ENCODE assay signal across 1 cellular context in genomic region chr1:39348278-39348677, GRCh38.
TF ChIP-seq lines count a peak whose summit lies in the region.

No MANE protein-coding gene starts in this region.

TF ChIP-seq in H1, 55 proteins besides CTCF, POLR2A, EP300 and RAD21:
- no peak for TF ChIP-seq CBX5 (IDR thresholded peaks at IDR 0.05; ENCODE audit: low read depth, low read length)
- TF ChIP-seq CBX8 (IDR thresholded peaks at IDR 0.05; ENCODE audit: borderline replicate concordance, low read depth, low read length), result no peak
- no peak for TF ChIP-seq CHD2 (IDR thresholded peaks at IDR 0.05; ENCODE audit: low read length)
- no peak for TF ChIP-seq NANOG (IDR thresholded peaks at IDR 0.05; ENCODE audit: insufficient read depth, low read depth, low read length, poor library complexity, severe bottlenecking)
- TF ChIP-seq CHD1 (IDR thresholded peaks at IDR 0.05; ENCODE audit: low read depth, low read length), result no peak
- TF ChIP-seq HDAC6 (IDR thresholded peaks at IDR 0.05; ENCODE audit: low read depth, low read length), result no peak
- no peak for TF ChIP-seq E2F6 (IDR thresholded peaks at IDR 0.05)
- no peak for TF ChIP-seq SRF (IDR thresholded peaks at IDR 0.05; ENCODE audit: low read depth, low read length)
- TF ChIP-seq, protein P1, sequence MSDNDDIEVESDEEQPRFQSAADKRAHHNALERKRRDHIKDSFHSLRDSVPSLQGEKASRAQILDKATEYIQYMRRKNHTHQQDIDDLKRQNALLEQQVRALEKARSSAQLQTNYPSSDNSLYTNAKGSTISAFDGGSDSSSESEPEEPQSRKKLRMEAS (IDR thresholded peaks at IDR 0.05), result no peak
- no peak for TF ChIP-seq MAFK (IDR thresholded peaks at IDR 0.05; ENCODE audit: low read depth, low read length)
- TF ChIP-seq TEAD4 (IDR thresholded peaks at IDR 0.05; ENCODE audit: low read depth, low read length), result no peak
- TF ChIP-seq BRCA1 (IDR thresholded peaks at IDR 0.05; ENCODE audit: low read depth, low read length), result no peak
- TF ChIP-seq TAF1 (IDR thresholded peaks at IDR 0.05; ENCODE audit: low read depth, low read length), result no peak
- no peak for TF ChIP-seq TBP (IDR thresholded peaks at IDR 0.05; ENCODE audit: low read depth, low read length)
- TF ChIP-seq ZNF274 (IDR thresholded peaks at IDR 0.05; ENCODE audit: borderline replicate concordance, extremely low read depth, low read length), result no peak
- TF ChIP-seq, protein P2, sequence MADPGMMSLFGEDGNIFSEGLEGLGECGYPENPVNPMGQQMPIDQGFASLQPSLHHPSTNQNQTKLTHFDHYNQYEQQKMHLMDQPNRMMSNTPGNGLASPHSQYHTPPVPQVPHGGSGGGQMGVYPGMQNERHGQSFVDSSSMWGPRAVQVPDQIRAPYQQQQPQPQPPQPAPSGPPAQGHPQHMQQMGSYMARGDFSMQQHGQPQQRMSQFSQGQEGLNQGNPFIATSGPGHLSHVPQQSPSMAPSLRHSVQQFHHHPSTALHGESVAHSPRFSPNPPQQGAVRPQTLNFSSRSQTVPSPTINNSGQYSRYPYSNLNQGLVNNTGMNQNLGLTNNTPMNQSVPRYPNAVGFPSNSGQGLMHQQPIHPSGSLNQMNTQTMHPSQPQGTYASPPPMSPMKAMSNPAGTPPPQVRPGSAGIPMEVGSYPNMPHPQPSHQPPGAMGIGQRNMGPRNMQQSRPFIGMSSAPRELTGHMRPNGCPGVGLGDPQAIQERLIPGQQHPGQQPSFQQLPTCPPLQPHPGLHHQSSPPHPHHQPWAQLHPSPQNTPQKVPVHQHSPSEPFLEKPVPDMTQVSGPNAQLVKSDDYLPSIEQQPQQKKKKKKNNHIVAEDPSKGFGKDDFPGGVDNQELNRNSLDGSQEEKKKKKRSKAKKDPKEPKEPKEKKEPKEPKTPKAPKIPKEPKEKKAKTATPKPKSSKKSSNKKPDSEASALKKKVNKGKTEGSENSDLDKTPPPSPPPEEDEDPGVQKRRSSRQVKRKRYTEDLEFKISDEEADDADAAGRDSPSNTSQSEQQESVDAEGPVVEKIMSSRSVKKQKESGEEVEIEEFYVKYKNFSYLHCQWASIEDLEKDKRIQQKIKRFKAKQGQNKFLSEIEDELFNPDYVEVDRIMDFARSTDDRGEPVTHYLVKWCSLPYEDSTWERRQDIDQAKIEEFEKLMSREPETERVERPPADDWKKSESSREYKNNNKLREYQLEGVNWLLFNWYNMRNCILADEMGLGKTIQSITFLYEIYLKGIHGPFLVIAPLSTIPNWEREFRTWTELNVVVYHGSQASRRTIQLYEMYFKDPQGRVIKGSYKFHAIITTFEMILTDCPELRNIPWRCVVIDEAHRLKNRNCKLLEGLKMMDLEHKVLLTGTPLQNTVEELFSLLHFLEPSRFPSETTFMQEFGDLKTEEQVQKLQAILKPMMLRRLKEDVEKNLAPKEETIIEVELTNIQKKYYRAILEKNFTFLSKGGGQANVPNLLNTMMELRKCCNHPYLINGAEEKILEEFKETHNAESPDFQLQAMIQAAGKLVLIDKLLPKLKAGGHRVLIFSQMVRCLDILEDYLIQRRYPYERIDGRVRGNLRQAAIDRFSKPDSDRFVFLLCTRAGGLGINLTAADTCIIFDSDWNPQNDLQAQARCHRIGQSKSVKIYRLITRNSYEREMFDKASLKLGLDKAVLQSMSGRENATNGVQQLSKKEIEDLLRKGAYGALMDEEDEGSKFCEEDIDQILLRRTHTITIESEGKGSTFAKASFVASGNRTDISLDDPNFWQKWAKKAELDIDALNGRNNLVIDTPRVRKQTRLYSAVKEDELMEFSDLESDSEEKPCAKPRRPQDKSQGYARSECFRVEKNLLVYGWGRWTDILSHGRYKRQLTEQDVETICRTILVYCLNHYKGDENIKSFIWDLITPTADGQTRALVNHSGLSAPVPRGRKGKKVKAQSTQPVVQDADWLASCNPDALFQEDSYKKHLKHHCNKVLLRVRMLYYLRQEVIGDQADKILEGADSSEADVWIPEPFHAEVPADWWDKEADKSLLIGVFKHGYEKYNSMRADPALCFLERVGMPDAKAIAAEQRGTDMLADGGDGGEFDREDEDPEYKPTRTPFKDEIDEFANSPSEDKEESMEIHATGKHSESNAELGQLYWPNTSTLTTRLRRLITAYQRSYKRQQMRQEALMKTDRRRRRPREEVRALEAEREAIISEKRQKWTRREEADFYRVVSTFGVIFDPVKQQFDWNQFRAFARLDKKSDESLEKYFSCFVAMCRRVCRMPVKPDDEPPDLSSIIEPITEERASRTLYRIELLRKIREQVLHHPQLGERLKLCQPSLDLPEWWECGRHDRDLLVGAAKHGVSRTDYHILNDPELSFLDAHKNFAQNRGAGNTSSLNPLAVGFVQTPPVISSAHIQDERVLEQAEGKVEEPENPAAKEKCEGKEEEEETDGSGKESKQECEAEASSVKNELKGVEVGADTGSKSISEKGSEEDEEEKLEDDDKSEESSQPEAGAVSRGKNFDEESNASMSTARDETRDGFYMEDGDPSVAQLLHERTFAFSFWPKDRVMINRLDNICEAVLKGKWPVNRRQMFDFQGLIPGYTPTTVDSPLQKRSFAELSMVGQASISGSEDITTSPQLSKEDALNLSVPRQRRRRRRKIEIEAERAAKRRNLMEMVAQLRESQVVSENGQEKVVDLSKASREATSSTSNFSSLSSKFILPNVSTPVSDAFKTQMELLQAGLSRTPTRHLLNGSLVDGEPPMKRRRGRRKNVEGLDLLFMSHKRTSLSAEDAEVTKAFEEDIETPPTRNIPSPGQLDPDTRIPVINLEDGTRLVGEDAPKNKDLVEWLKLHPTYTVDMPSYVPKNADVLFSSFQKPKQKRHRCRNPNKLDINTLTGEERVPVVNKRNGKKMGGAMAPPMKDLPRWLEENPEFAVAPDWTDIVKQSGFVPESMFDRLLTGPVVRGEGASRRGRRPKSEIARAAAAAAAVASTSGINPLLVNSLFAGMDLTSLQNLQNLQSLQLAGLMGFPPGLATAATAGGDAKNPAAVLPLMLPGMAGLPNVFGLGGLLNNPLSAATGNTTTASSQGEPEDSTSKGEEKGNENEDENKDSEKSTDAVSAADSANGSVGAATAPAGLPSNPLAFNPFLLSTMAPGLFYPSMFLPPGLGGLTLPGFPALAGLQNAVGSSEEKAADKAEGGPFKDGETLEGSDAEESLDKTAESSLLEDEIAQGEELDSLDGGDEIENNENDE (IDR thresholded peaks at IDR 0.05; ENCODE audit: insufficient replicate concordance, low read length), result no peak
- no peak for TF ChIP-seq JUND (IDR thresholded peaks at IDR 0.05; ENCODE audit: low read length)
- no peak for TF ChIP-seq CTBP2 (IDR thresholded peaks at IDR 0.05; ENCODE audit: borderline replicate concordance, insufficient read depth, insufficient read length, low read length)
